8 cellular contexts compared by ENCODE assay signal in the genomic region with DNA sequence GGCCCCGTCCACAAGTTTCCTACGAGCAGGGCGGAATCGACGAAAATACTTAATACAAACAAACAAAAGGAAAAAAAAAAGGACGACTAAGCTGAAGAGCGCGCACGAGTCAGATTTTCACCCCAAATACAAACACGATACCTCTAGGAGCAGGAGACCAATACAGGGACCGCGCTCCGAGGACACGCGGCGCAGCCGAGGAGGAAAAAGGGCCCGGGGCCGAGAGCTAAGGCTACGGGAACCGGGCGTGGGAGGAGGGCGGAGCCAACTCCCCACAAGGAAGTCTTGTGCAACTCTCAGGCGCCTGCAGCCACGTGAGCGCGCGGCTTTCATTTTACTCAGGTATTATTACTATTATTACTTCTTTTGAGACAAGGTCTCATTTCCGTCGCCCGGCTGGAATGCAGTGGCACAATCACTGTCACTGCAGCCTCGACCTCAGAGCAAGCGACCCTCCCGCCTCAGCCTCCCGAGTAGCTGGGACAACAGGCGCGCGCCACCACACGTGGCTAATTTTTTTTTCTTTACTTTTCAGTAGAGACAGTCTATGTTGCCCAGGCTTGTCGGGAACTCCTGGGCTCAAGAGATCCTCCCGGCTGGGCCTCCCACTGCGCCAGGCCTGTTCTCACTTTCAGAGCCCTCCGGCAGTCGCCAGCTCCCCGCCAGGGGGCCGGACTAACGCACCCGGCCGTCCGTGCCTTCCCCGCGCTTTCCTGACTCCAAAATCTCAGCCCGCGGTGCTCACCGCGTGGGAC. TPM values are rescaled to one million over a fixed set of nuclear protein-coding genes. Genes with fewer than 3 reads are reported as not detected.
DNase-seq lines count a peak whose midpoint lies in the region; ATAC-seq and TF ChIP-seq lines count a peak whose summit lies in the region.

No MANE protein-coding gene starts in this region.

- H3K36me3 ChIP-seq in BLaER1 treated with 17β-estradiol and CSF1 and Interleukin-3, amounts not matched to agents 10 nM and 100 nM, result peaks cover 14 to 44% (median 29%) of the 10 kb centered on the region in 11 experiments
- H3K36me3 ChIP-seq in lung (ENCODE audit: control insufficient read depth in 2 of 2, insufficient read depth in 2 of 2, low read length in 2 of 2), result peaks cover 0 to 3% of the 10 kb centered on the region in 2 donors

- no peak for TF ChIP-seq CTCF in lung (IDR thresholded peaks at IDR 0.05; ENCODE audit: control extremely low read depth, extremely low read depth)

- 1% methylated on average over 55 to 56 of the region's 56 CpGs for WGBS in lung, 2 donors

- H4K20me1 ChIP-seq in BLaER1 treated with 17β-estradiol and CSF1 and Interleukin-3, amounts not matched to agents 10 nM and 100 nM, result peaks cover 43 to 57% (median 47%) of the 10 kb centered on the region in 11 experiments

- peaks cover 44 to 59% (median 54%) of the 10 kb centered on the region in 10 experiments for H3K4me1 ChIP-seq in BLaER1 treated with 17β-estradiol and CSF1 and Interleukin-3, amounts not matched to agents 10 nM and 100 nM
- peaks cover 10 to 13% of the 10 kb centered on the region in 2 donors for H3K4me1 ChIP-seq in lung (ENCODE audit: control insufficient read depth in 2 of 2, insufficient read depth in 2 of 2, low read length in 2 of 2)

- H3K4me2 ChIP-seq in BLaER1 treated with 17β-estradiol and CSF1 and Interleukin-3, amounts not matched to agents 10 nM and 100 nM, result peak overlapping the region; percentile 90 to 100 (median 96)

- no peaks in the 10 kb centered on the region for H3K27me3 ChIP-seq in BLaER1 treated with 17β-estradiol and CSF1 and Interleukin-3, amounts not matched to agents 10 nM and 100 nM
- no peaks in the 10 kb centered on the region for H3K27me3 ChIP-seq in lung (ENCODE audit: control insufficient read depth, insufficient read depth)

- peak overlapping the region; percentile 97 to 100 (median 99) for H3K9ac ChIP-seq in BLaER1 treated with 17β-estradiol and CSF1 and Interleukin-3, amounts not matched to agents 10 nM and 100 nM

- peak overlapping the region; percentile 95 to 100 (median 99) for H3K27ac ChIP-seq in BLaER1 treated with 17β-estradiol and CSF1 and Interleukin-3, amounts not matched to agents 10 nM and 100 nM
- H3K27ac ChIP-seq in lung (ENCODE audit: low read depth in 1 of 2, low read length in 1 of 2), result peak overlapping the region; percentile 99

- DNase-seq in NCI-H526 (lab: John Stamatoyannopoulos, UW), result peak; percentile 31 to 77
- peak; percentile 92 to 93 for DNase-seq in activated CD4-positive, alpha-beta T cell treated with anti-CD3 and anti-CD28 coated beads, Interleukin-2, amount 50 U/mL, for 48 hours
- DNase-seq in ecto neural progenitor cell (ENCODE audit: low spot score), result peak; percentile 80
- DNase-seq in lung (ENCODE audit: low spot score), result peak; percentile 93
- DNase-seq in stimulated activated CD4-positive, alpha-beta T cell treated with anti-CD3 and anti-CD28 coated beads, TNF-alpha, amount 100 ng/mL, for 24 hours (ENCODE audit: low read depth in 3 of 3), result peak; percentile 81 to 92 (median 85)

- ATAC-seq in GM19035 (IDR thresholded peaks at IDR 0.05; ENCODE audit: unreplicated experiment), result peak; percentile 50
- peak; percentile 42 for ATAC-seq in HG03280 (IDR thresholded peaks at IDR 0.05; ENCODE audit: unreplicated experiment)
- peak; percentile 46 for ATAC-seq in lung (ENCODE audit: insufficient read depth, low FRiP score)

- peak overlapping the region; percentile 76 to 95 (median 86) for H3K4me3 ChIP-seq in BLaER1 treated with 17β-estradiol and CSF1 and Interleukin-3, amounts not matched to agents 10 nM and 100 nM
- peak overlapping the region; percentile 94 for H3K4me3 ChIP-seq in lung

- no peaks in the 10 kb centered on the region for H3K9me3 ChIP-seq in BLaER1 treated with 17β-estradiol and CSF1 and Interleukin-3, amounts not matched to agents 10 nM and 100 nM (replicated peaks in 1 of 11)
- no peaks in the 10 kb centered on the region for H3K9me3 ChIP-seq in lung (ENCODE audit: control insufficient read depth in 2 of 2, insufficient read depth in 1 of 2, low read length in 1 of 2)

RNA-seq across cellular contexts. Expression of a gene that starts 1.2 kb away (rescaled TPM):
- 100 to 1,000 TPM; 130 to 221 TPM for total RNA-seq in lung
- polyA plus RNA-seq in lung, result 100 to 1,000 TPM in 1 of 2 donors, 10 to 100 TPM in 1; 79.1 to 237 TPM

RNA-seq across cellular contexts. Expression of a gene that starts 29.2 kb away (rescaled TPM):
- total RNA-seq in lung, result 10 to 100 TPM in 1 of 2 donors, 1 to 10 TPM in 1; 9.6 to 25.4 TPM
- polyA plus RNA-seq in lung, result 1 to 10 TPM; 8.4 to 8.6 TPM

RNA-seq across cellular contexts. Expression of a gene that starts 36.3 kb away (rescaled TPM):
- 1 to 10 TPM in 1 of 2 donors, not detected in 1; 3.9 TPM for total RNA-seq in lung
- polyA plus RNA-seq in lung, result 1 to 10 TPM in 1 of 2 donors, under 1 TPM in 1; 0.65 to 2.9 TPM

Comparison
In these comparisons a context has a peak if more than half of its experiments do, and no peak if none do; other contexts are left out.
1. Peak in every context shown above with its lines: DNase-seq, ATAC-seq, H3K4me3 ChIP-seq and H3K27ac ChIP-seq.